ENCODE assay signal across 16 cellular contexts in genomic region chr3:134900482-134900881, GRCh38.
"Had no signal": no experiment of that assay in that cellular context is flagged by ENCODE, and none has a peak within 500 bp of the region (broad histone marks: within the 10 kb centered on the region; RNA-seq: fewer than 3 reads in every experiment).

No MANE protein-coding gene starts in this region.

- H3K27ac Mint-ChIP-seq: naive thymus-derived CD8-positive, alpha-beta T cell; type B pancreatic cell had no signal

- H3K9me3 Mint-ChIP-seq: naive thymus-derived CD8-positive, alpha-beta T cell; type B pancreatic cell had no signal

- H3K27ac ChIP-seq: esophagus muscularis mucosa, gastrocnemius medialis, ovary, right atrium auricular region, vagina had no signal

- FAIRE-seq: small intestine had no signal

- H3K36me3 Mint-ChIP-seq: naive thymus-derived CD8-positive, alpha-beta T cell; type B pancreatic cell had no signal

- ATAC-seq: gastrocnemius medialis; left lobe of liver; mucosa of descending colon; naive thymus-derived CD8-positive, alpha-beta T cell had no signal

- H3K4me3 Mint-ChIP-seq: naive thymus-derived CD8-positive, alpha-beta T cell; type B pancreatic cell had no signal

- H3K36me3 ChIP-seq: esophagus muscularis mucosa, gastrocnemius medialis, ovary, right atrium auricular region, vagina had no signal

- H3K9me3 ChIP-seq: esophagus muscularis mucosa, gastrocnemius medialis, mucosa of descending colon, ovary, right atrium auricular region, vagina had no signal

- DNase-seq: effector memory CD4-positive, alpha-beta T cell; gastrocnemius medialis; glutamatergic neuron; islet precursor cell; mammary epithelial cell; mucosa of descending colon; naive thymus-derived CD8-positive, alpha-beta T cell; ovary; stimulated activated CD4-positive, alpha-beta T cell treated with anti-CD3 and anti-CD28 coated beads, Interleukin-2, amount 100 ng/mL, for 48 hours; stimulated activated naive CD4-positive, alpha-beta T cell treated with Interleukin-2 at 50 U/mL for 16 hours had no signal

- H3K4me3 ChIP-seq: esophagus muscularis mucosa, gastrocnemius medialis, mucosa of descending colon, ovary, right atrium auricular region, vagina had no signal

- H3K27me3 ChIP-seq: esophagus muscularis mucosa, gastrocnemius medialis, ovary, right atrium auricular region, vagina had no signal
